8 cellular contexts compared by ENCODE assay signal in the genomic region with DNA sequence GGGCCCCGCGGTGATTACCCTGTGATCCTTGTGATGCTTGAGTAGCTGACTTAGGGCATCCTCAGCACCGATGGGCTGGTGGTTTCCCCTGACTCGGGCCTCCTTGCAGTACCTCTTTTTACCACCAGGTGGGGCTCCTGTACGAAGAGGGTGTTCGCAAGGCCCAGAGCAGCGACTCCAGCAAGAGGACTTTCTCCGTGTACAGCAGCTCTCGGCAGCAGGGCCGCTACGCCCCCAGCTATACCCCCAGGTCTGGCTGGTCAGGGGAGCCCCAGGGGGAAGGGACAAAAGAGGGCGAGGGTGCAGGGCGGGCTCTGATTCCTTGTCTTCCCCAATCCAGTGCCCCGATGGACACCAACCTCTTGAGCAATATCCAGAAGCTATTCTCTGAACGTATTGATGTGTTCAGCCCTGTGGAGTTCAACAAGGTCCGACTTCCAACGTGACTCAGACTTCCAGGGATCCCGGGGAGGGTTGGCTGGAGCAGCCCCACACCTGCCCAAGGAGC. TPM values are rescaled to one million over a fixed set of nuclear protein-coding genes. Genes with fewer than 3 reads are reported as not detected.
DNase-seq lines count a peak whose midpoint lies in the region; ATAC-seq and TF ChIP-seq lines count a peak whose summit lies in the region.

No MANE protein-coding gene starts in this region.

- H3K9me2 ChIP-seq in MM.1S (replicated peaks; ENCODE audit: insufficient read depth, low read length) (no peaks in the 10 kb centered on the region), neural cell (ENCODE audit: insufficient read depth, low read length) (no peaks in the 10 kb centered on the region)

- CTCF ChIA-PET in RWPE1 (lab: Yijun Ruan, JAX), result interaction anchor here (0.5 to 1.3 kb wide), 18 partner anchors 8 to 751 kb away, joined by 3 to 13 read pairs (median 4); partner anchors contain the start of genes CDC42EP2, FAU and MRPL49

- TF ChIP-seq RAD21 in neural cell (conservative IDR thresholded peaks at IDR 0.05), result peak; percentile 71

- H3K27me3 ChIP-seq in GM06990 (replicated peaks; ENCODE audit: control insufficient read depth, insufficient read depth, low read length) (no peaks in the 10 kb centered on the region), MM.1S (replicated peaks; ENCODE audit: insufficient read depth, low read length) (no peaks in the 10 kb centered on the region), neural cell (ENCODE audit: insufficient read depth, low read depth, low read length) (no peaks in the 10 kb centered on the region)

- H3K9me3 ChIP-seq in MM.1S (replicated peaks; ENCODE audit: insufficient read depth, low read length), result no peaks in the 10 kb centered on the region
- no peaks in the 10 kb centered on the region for H3K9me3 ChIP-seq in neural cell (ENCODE audit: low read length)

- H2AFZ ChIP-seq in MM.1S (ENCODE audit: low read length) (no peak overlapping the region), neural cell (ENCODE audit: low read depth, low read length) (no peak overlapping the region)

- no peaks in the 10 kb centered on the region for H3K9me3 Mint-ChIP-seq in stimulated activated naive CD8-positive, alpha-beta T cell treated with anti-CD3 and anti-CD28 coated beads, Interleukin-15, Interleukin-2, amounts not matched to agents 100 ng/mL and 50 ng/mL, for 24 hours

- H3K4me2 ChIP-seq in MM.1S (ENCODE audit: low read depth, low read length) (peak overlapping the region; percentile 54; the same call in 1 of the 2 replicates), neural cell (ENCODE audit: low read length) (no peak overlapping the region)

- POLR2A ChIA-PET in RWPE1 (lab: Yijun Ruan, JAX; ENCODE audit: low non-redundant PET), result no interaction called here

- H3K4me3 Mint-ChIP-seq in stimulated activated naive CD8-positive, alpha-beta T cell treated with anti-CD3 and anti-CD28 coated beads, Interleukin-15, Interleukin-2, amounts not matched to agents 100 ng/mL and 50 ng/mL, for 24 hours, result peak overlapping the region; percentile 5

- H3K36me3 ChIP-seq in GM06990 (ENCODE audit: control insufficient read depth, insufficient read depth, low read length), result peaks cover 9% of the 10 kb centered on the region
- no peaks in the 10 kb centered on the region for H3K36me3 ChIP-seq in MM.1S (replicated peaks; ENCODE audit: insufficient read depth, low read length)
- no peaks in the 10 kb centered on the region for H3K36me3 ChIP-seq in neural cell (ENCODE audit: insufficient read depth, low read length)

- peaks cover 44% of the 10 kb centered on the region for H3K4me1 Mint-ChIP-seq in stimulated activated naive CD8-positive, alpha-beta T cell treated with anti-CD3 and anti-CD28 coated beads, Interleukin-15, Interleukin-2, amounts not matched to agents 100 ng/mL and 50 ng/mL, for 24 hours (ENCODE audit: low read depth)

- H3K27ac ChIP-seq in MM.1S (ENCODE audit: low read length) (no peak overlapping the region), RWPE1 (peak overlapping the region; percentile 86), neural cell (ENCODE audit: low read length) (no peak overlapping the region)

- H3K9ac ChIP-seq in MM.1S (ENCODE audit: low read length), result peak overlapping the region; percentile 15; the same call in 1 of the 2 replicates
- H3K9ac ChIP-seq in neural cell (ENCODE audit: low read length), result peak overlapping the region; percentile 34

- H3K4me1 ChIP-seq in MM.1S (ENCODE audit: low read length), result peaks cover 18% of the 10 kb centered on the region

- TF ChIP-seq CTCF in GM06990 (IDR thresholded peaks at IDR 0.05; ENCODE audit: insufficient read depth, low read length, poor library complexity, severe bottlenecking), result peak; percentile 97
- peak; percentile 98 for TF ChIP-seq CTCF in MM.1S (IDR thresholded peaks at IDR 0.05; ENCODE audit: low read length)
- peak; percentile 96 for TF ChIP-seq CTCF in RWPE1 (conservative IDR thresholded peaks at IDR 0.05; ENCODE audit: low read depth)
- TF ChIP-seq CTCF in neural cell (IDR thresholded peaks at IDR 0.05; ENCODE audit: poor library complexity, severe bottlenecking), result peak; percentile 94

- ATAC-seq in GM19455 (IDR thresholded peaks at IDR 0.05; ENCODE audit: unreplicated experiment), result no peak

- H3K4me3 ChIP-seq in GM06990 (replicated peaks; ENCODE audit: low read depth, low read length) (no peak overlapping the region), MM.1S (ENCODE audit: low read length) (no peak overlapping the region), neural cell (ENCODE audit: low read length) (peak overlapping the region; percentile 29)

- no peak for TF ChIP-seq EP300 in neural cell (conservative IDR thresholded peaks at IDR 0.05; ENCODE audit: poor library complexity, severe bottlenecking)

- H3F3A ChIP-seq in MM.1S (ENCODE audit: insufficient read depth, low read length) (peaks cover 13% of the 10 kb centered on the region), neural cell (ENCODE audit: insufficient read depth, low read length, poor library complexity, severe bottlenecking) (no peaks in the 10 kb centered on the region)

- no peaks in the 10 kb centered on the region for H3K27me3 Mint-ChIP-seq in stimulated activated naive CD8-positive, alpha-beta T cell treated with anti-CD3 and anti-CD28 coated beads, Interleukin-15, Interleukin-2, amounts not matched to agents 100 ng/mL and 50 ng/mL, for 24 hours

- peaks cover 15% of the 10 kb centered on the region for H3K36me3 Mint-ChIP-seq in stimulated activated naive CD8-positive, alpha-beta T cell treated with anti-CD3 and anti-CD28 coated beads, Interleukin-15, Interleukin-2, amounts not matched to agents 100 ng/mL and 50 ng/mL, for 24 hours (ENCODE audit: low read depth)

- H3K27ac Mint-ChIP-seq in stimulated activated naive CD8-positive, alpha-beta T cell treated with anti-CD3 and anti-CD28 coated beads, Interleukin-15, Interleukin-2, amounts not matched to agents 100 ng/mL and 50 ng/mL, for 24 hours, result no peak overlapping the region

- no peaks in the 10 kb centered on the region for H4K20me1 ChIP-seq in MM.1S (ENCODE audit: insufficient read depth, low read length)
- H4K20me1 ChIP-seq in neural cell (ENCODE audit: insufficient read depth), result no peaks in the 10 kb centered on the region

- peaks cover 16% of the 10 kb centered on the region for H3K79me2 ChIP-seq in MM.1S (ENCODE audit: low read length)
- H3K79me2 ChIP-seq in neural cell (replicated peaks; ENCODE audit: insufficient read depth, low read length), result peaks cover 19% of the 10 kb centered on the region

- DNase-seq in GM06990 (ENCODE audit: extremely low read depth, insufficient read length) (peak; percentile 77), MM.1S (peak; percentile 89), RWPE1 (ENCODE audit: low spot score) (peak; percentile 74), activated T-helper 1 cell treated with Interleukin-2 at 50 U/mL for 16 hours (ENCODE audit: low read depth) (peak; percentile 88), fibroblast of gingiva (ENCODE audit: low read depth) (peak; percentile 67)

TF ChIP-seq in neural cell, 6 proteins besides CTCF, POLR2A, EP300 and RAD21:
- TF ChIP-seq REST (IDR thresholded peaks at IDR 0.05; ENCODE audit: borderline replicate concordance) (no peak), MXI1 (conservative IDR thresholded peaks at IDR 0.05; ENCODE audit: poor library complexity, severe bottlenecking) (peak; percentile 45), SMC3 (conservative IDR thresholded peaks at IDR 0.05; ENCODE audit: poor library complexity) (peak; percentile 80), POLR2AphosphoS5 (IDR thresholded peaks at IDR 0.05) (no peak), EZH2 (IDR thresholded peaks at IDR 0.05; ENCODE audit: borderline replicate concordance, insufficient read depth, low read length, poor library complexity, severe bottlenecking) (no peak)

RNA-seq across cellular contexts. Expression of gene TM7SF2, which starts 1.3 kb away (rescaled TPM):
- 78.4 and 99.5 TPM in 2 replicates for polyA plus RNA-seq in neural cell
- polyA minus RNA-seq in neural cell, result 70.7 and 78.2 TPM in 2 replicates

RNA-seq across cellular contexts. Expression of gene ZNHIT2, which starts 7.1 kb away (rescaled TPM):
- polyA plus RNA-seq in neural cell, result 6.9 and 7.0 TPM in 2 replicates
- 9.7 and 10.1 TPM in 2 replicates for polyA minus RNA-seq in neural cell

RNA-seq across cellular contexts. Expression of gene FAU, which starts 11.5 kb away (rescaled TPM):
- polyA plus RNA-seq in neural cell, result 299 and 420 TPM in 2 replicates
- 104 and 117 TPM in 2 replicates for polyA minus RNA-seq in neural cell

RNA-seq across cellular contexts. Expression of gene MRPL49, which starts 11.7 kb away (rescaled TPM):
- 80.5 and 83.2 TPM in 2 replicates for polyA plus RNA-seq in neural cell
- 36.3 and 39.2 TPM in 2 replicates for polyA minus RNA-seq in neural cell

RNA-seq across cellular contexts. Expression of gene VPS51, which starts 14.4 kb away (rescaled TPM):
- polyA plus RNA-seq in neural cell, result 230 and 313 TPM in 2 replicates
- polyA minus RNA-seq in neural cell, result 124 and 237 TPM in 2 replicates
